In genomic region chr2:31297751-31298150, GRCh38 we compare ENCODE assay signal across 12 cellular contexts.
A peak's percentile ranks its signal among the peaks of the same experiment; 100 is the strongest.
DNase-seq lines count a peak whose midpoint lies in the region; ATAC-seq and TF ChIP-seq lines count a peak whose summit lies in the region.
"Had no signal": no experiment of that assay in that cellular context is flagged by ENCODE, and none has a peak within 500 bp of the region (broad histone marks: within the 10 kb centered on the region; RNA-seq: fewer than 3 reads in every experiment).

No MANE protein-coding gene starts in this region.

- peaks cover 8% of the 10 kb centered on the region for H3K27me3 Mint-ChIP-seq in stimulated activated naive CD8-positive, alpha-beta T cell treated with anti-CD3 and anti-CD28 coated beads, Interleukin-15, amount 100 ng/mL, for 72 hours
- peaks cover 0 to 11% (median 0%) of the 10 kb centered on the region in 5 donors for H3K27me3 Mint-ChIP-seq in naive thymus-derived CD8-positive, alpha-beta T cell

- H3K9ac ChIP-seq in PC-3 (ENCODE audit: low read length) = no peak overlapping the region

- H3K4me3 Mint-ChIP-seq in stimulated activated naive CD8-positive, alpha-beta T cell treated with anti-CD3 and anti-CD28 coated beads, Interleukin-15, amount 100 ng/mL, for 72 hours = no peak overlapping the region
- no peak overlapping the region for H3K4me3 Mint-ChIP-seq in naive thymus-derived CD8-positive, alpha-beta T cell
- H3K4me3 Mint-ChIP-seq: nephron had no signal

- POLR2A ChIA-PET in PC-3 (lab: Charles Lee; ENCODE audit: unreplicated experiment) = no interaction called here
- POLR2A ChIA-PET in naive thymus-derived CD8-positive, alpha-beta T cell (lab: Charles Lee) = interaction anchor here (0.6 kb wide), 1 partner anchor 69 kb away, joined by 4 read pairs; no protein-coding TSS in a partner anchor

- ATAC-seq in activated naive CD4-positive, alpha-beta T cell treated with anti-CD3 and anti-CD28 coated beads, Interleukin-2, amount 50 U/mL, for 72 hours = peak; percentile 92 to 98
- ATAC-seq in PC-3 = peak; percentile 27; the same call in 1 of the 2 replicates
- ATAC-seq in foreskin keratinocyte = peak; percentile 74
- peak; percentile 80 for ATAC-seq in stimulated activated naive CD8-positive, alpha-beta T cell treated with anti-CD3 and anti-CD28 coated beads, Interleukin-15, amount 100 ng/mL, for 72 hours
- ATAC-seq in naive thymus-derived CD8-positive, alpha-beta T cell = no peak

- H3K4me1 ChIP-seq in PC-3 (ENCODE audit: insufficient read depth, low read length) (no peaks in the 10 kb centered on the region), foreskin keratinocyte (peaks cover 9% of the 10 kb centered on the region), ovary (ENCODE audit: insufficient read depth) (no peaks in the 10 kb centered on the region)

- peak overlapping the region in 1 of 2 donors; percentile 59 for H3K27ac Mint-ChIP-seq in activated naive CD4-positive, alpha-beta T cell treated with anti-CD3 and anti-CD28 coated beads, Interleukin-2, amount 50 U/mL, for 72 hours
- H3K27ac Mint-ChIP-seq in stimulated activated naive CD8-positive, alpha-beta T cell treated with anti-CD3 and anti-CD28 coated beads, Interleukin-15, amount 100 ng/mL, for 72 hours = peak overlapping the region in 1 of 2 donors; percentile 94
- no peak overlapping the region for H3K27ac Mint-ChIP-seq in naive thymus-derived CD8-positive, alpha-beta T cell
- H3K27ac Mint-ChIP-seq: nephron had no signal

- H2AFZ ChIP-seq in PC-3 (ENCODE audit: low read length) = no peak overlapping the region

- no peak for TF ChIP-seq EP300 in ovary (IDR thresholded peaks at IDR 0.05)

- H3K79me2 ChIP-seq in PC-3 (ENCODE audit: low read length) = no peaks in the 10 kb centered on the region

- H4K20me1 ChIP-seq in PC-3 (ENCODE audit: low read length) = no peaks in the 10 kb centered on the region

- TF ChIP-seq CTCF in PC-3 (conservative IDR thresholded peaks at IDR 0.05; ENCODE audit: low read depth, low read length) (no peak), foreskin keratinocyte (conservative IDR thresholded peaks at IDR 0.05) (no peak), ovary (IDR thresholded peaks at IDR 0.05) (no peak)

- no peak overlapping the region for H3K4me3 ChIP-seq in PC-3 (ENCODE audit: low read length)
- no peak overlapping the region for H3K4me3 ChIP-seq in ovary

- H3K27me3 ChIP-seq in PC-3 (ENCODE audit: low read length) (no peaks in the 10 kb centered on the region), foreskin keratinocyte (no peaks in the 10 kb centered on the region), ovary (no peaks in the 10 kb centered on the region)

- no peaks in the 10 kb centered on the region for H3K36me3 ChIP-seq in PC-3 (ENCODE audit: low read depth, low read length)
- H3K36me3 ChIP-seq in ovary = no peaks in the 10 kb centered on the region

- intact Hi-C loops in PC-3 (cut with micrococcal nuclease) (no loop called here), ovary (cut with DNase I) (no loop called here)

- H3F3A ChIP-seq in PC-3 (ENCODE audit: low read length, unreplicated experiment) = no peaks in the 10 kb centered on the region

- peaks cover 6% of the 10 kb centered on the region for H3K4me1 Mint-ChIP-seq in stimulated activated naive CD8-positive, alpha-beta T cell treated with anti-CD3 and anti-CD28 coated beads, Interleukin-15, amount 100 ng/mL, for 72 hours
- peaks cover 0 to 3% (median 1%) of the 10 kb centered on the region in 4 donors for H3K4me1 Mint-ChIP-seq in naive thymus-derived CD8-positive, alpha-beta T cell
- H3K4me1 Mint-ChIP-seq: nephron had no signal

- CTCF ChIA-PET in PC-3 (lab: Charles Lee) = no interaction called here

- H3K27ac ChIP-seq in PC-3 (ENCODE audit: low read length) (no peak overlapping the region), foreskin keratinocyte (no peak overlapping the region), ovary (no peak overlapping the region)
- H3K27ac ChIP-seq: C4-2B, VCaP had no signal

- H3K4me2 ChIP-seq in PC-3 (ENCODE audit: low read length) = no peak overlapping the region

- TF ChIP-seq POLR2A in ovary (IDR thresholded peaks at IDR 0.05) = no peak

- 33 to 57% (median 53%) methylated on average over 1 of the region's 1 CpG for WGBS in ovary, 3 donors

- no peaks in the 10 kb centered on the region for H3K9me2 ChIP-seq in PC-3 (replicated peaks; ENCODE audit: low read length)

- H3K9me3 ChIP-seq in PC-3 (ENCODE audit: low read length) = no peaks in the 10 kb centered on the region
- H3K9me3 ChIP-seq in ovary = no peaks in the 10 kb centered on the region

- no peaks in the 10 kb centered on the region for H3K36me3 Mint-ChIP-seq in activated naive CD4-positive, alpha-beta T cell treated with anti-CD3 and anti-CD28 coated beads, Interleukin-2, amount 50 U/mL, for 72 hours
- no peaks in the 10 kb centered on the region for H3K36me3 Mint-ChIP-seq in naive thymus-derived CD8-positive, alpha-beta T cell

- no peaks in the 10 kb centered on the region for H3K9me3 Mint-ChIP-seq in activated naive CD4-positive, alpha-beta T cell treated with anti-CD3 and anti-CD28 coated beads, Interleukin-2, amount 50 U/mL, for 72 hours
- no peaks in the 10 kb centered on the region for H3K9me3 Mint-ChIP-seq in stimulated activated naive CD8-positive, alpha-beta T cell treated with anti-CD3 and anti-CD28 coated beads, Interleukin-15, amount 100 ng/mL, for 72 hours
- H3K9me3 Mint-ChIP-seq in naive thymus-derived CD8-positive, alpha-beta T cell = no peaks in the 10 kb centered on the region
- H3K9me3 Mint-ChIP-seq: nephron had no signal

- no peak for DNase-seq in activated naive CD4-positive, alpha-beta T cell treated with anti-CD3 and anti-CD28 coated beads, Interleukin-2, amount 50 U/mL, for 72 hours (ENCODE audit: low spot score in 2 of 2)
- DNase-seq in activated naive CD4-positive, alpha-beta T cell (lab: John Stamatoyannopoulos, UW) = no peak
- DNase-seq in PC-3 (peak; percentile 55), foreskin keratinocyte (peak; percentile 27 to 58), ovary (no peak), T-helper 9 cell (no peak)
- no peak for DNase-seq in stimulated activated naive CD8-positive, alpha-beta T cell treated with anti-CD3 and anti-CD28 coated beads, Interleukin-15, amount 100 ng/mL, for 72 hours
- no peak for DNase-seq in naive thymus-derived CD8-positive, alpha-beta T cell
- DNase-seq: foreskin melanocyte had no signal

- no TSS peak for BruUV-seq in PC-3 (replicated peaks; lab: Mats Ljungman, UMichigan)

Comparison
In these comparisons a context has a peak if more than half of its experiments do, and no peak if none do; other contexts are left out.
1. ATAC-seq: peak in activated naive CD4-positive, alpha-beta T cell treated with anti-CD3 and anti-CD28 coated beads, Interleukin-2, amount 50 U/mL, for 72 hours (2 of 2), PC-3 (single experiment), foreskin keratinocyte (single experiment) and stimulated activated naive CD8-positive, alpha-beta T cell treated with anti-CD3 and anti-CD28 coated beads, Interleukin-15, amount 100 ng/mL, for 72 hours (single experiment); none in naive thymus-derived CD8-positive, alpha-beta T cell (0 of 2).
2. DNase-seq: peak in PC-3 (single experiment) and foreskin keratinocyte (2 of 2); none in activated naive CD4-positive, alpha-beta T cell treated with anti-CD3 and anti-CD28 coated beads, Interleukin-2, amount 50 U/mL, for 72 hours (0 of 2), activated naive CD4-positive, alpha-beta T cell (0 of 4), stimulated activated naive CD8-positive, alpha-beta T cell treated with anti-CD3 and anti-CD28 coated beads, Interleukin-15, amount 100 ng/mL, for 72 hours (0 of 2), ovary (0 of 5), T-helper 9 cell (single experiment) and naive thymus-derived CD8-positive, alpha-beta T cell (0 of 10).